In genomic region chr17:58330997-58331814, GRCh38 we compare ENCODE assay signal across 8 cellular contexts. TPM values are rescaled to one million over a fixed set of nuclear protein-coding genes. Genes with fewer than 3 reads are reported as not detected.
DNase-seq lines count a peak whose midpoint lies in the region; ATAC-seq and TF ChIP-seq lines count a peak whose summit lies in the region.

No MANE protein-coding gene starts in this region.

- TF ChIP-seq CTCF in A673 (conservative IDR thresholded peaks at IDR 0.05; ENCODE audit: low read depth, low read length) (no peak), OCI-LY7 (conservative IDR thresholded peaks at IDR 0.05; ENCODE audit: low read length) (no peak), lower leg skin (IDR thresholded peaks at IDR 0.05) (no peak)

- 85 to 87% methylated on average over 22 to 23 of the region's 23 CpGs for WGBS in lower leg skin, 2 donors

- H3K9me3 ChIP-seq in A673 (ENCODE audit: low read depth, low read length, poor library complexity, severe bottlenecking) = no peaks in the 10 kb centered on the region
- no peaks in the 10 kb centered on the region for H3K9me3 ChIP-seq in OCI-LY7 (ENCODE audit: low read length)

- H3K4me2 ChIP-seq in OCI-LY7 (ENCODE audit: low read length) = peak overlapping the region; percentile 92

- no peaks in the 10 kb centered on the region for H3K9me2 ChIP-seq in OCI-LY7 (ENCODE audit: insufficient read depth, low read length)

- POLR2A ChIA-PET in A673 (lab: Charles Lee; ENCODE audit: low non-redundant PET) = no interaction called here
- POLR2A ChIA-PET in OCI-LY7 (lab: Charles Lee) = interaction anchor here (1.4 to 8.0 kb wide), 4 partner anchors 12 to 36 kb away, joined by 4 to 179 read pairs (median 22); partner anchors contain the start of gene SUPT4H1

- no peaks in the 10 kb centered on the region for H3K27me3 ChIP-seq in A673 (replicated peaks; ENCODE audit: insufficient read depth, low read depth, low read length, poor library complexity)

- H3K4me3 ChIP-seq in A673 (ENCODE audit: low read depth, low read length, poor library complexity, severe bottlenecking) (no peak overlapping the region), OCI-LY7 (ENCODE audit: low read depth, low read length, poor library complexity, severe bottlenecking) (peak overlapping the region; percentile 98), lower leg skin (ENCODE audit: low read depth, poor library complexity, severe bottlenecking) (peak overlapping the region; percentile 41)

- H3K4me1 ChIP-seq in A673 (ENCODE audit: insufficient read depth, low read length, poor library complexity, severe bottlenecking) (peaks cover 15% of the 10 kb centered on the region), OCI-LY7 (ENCODE audit: insufficient read depth, low read length, poor library complexity, severe bottlenecking) (peaks cover 67% of the 10 kb centered on the region)

- 0 out of 2 replicates have a peak, but pooled peaks cover 6% of the 10 kb centered on the region for H4K20me1 ChIP-seq in OCI-LY7 (ENCODE audit: insufficient read depth, low read length)

- H2AFZ ChIP-seq in OCI-LY7 (ENCODE audit: low read length) = no peak overlapping the region

- DNase-seq in A673 (ENCODE audit: low spot score) = no peak
- DNase-seq in OCI-LY7 (ENCODE audit: low spot score) = peak; percentile 83
- DNase-seq in activated gamma-delta T cell treated with anti-CD3 and anti-CD28 coated beads, Interleukin-2, amount 50 U/mL, for 16 hours (ENCODE audit: low read depth) = peak; percentile 73
- no peak for DNase-seq in lower leg skin (ENCODE audit: low spot score in 2 of 2)
- DNase-seq in stimulated activated naive CD4-positive, alpha-beta T cell treated with Interleukin-2 at 50 U/mL for 16 hours (lab: John Stamatoyannopoulos, UW) = peak; percentile 73
- no peak for DNase-seq in DMS79 treated with DMSO at 0.1 percent for 48 hours (lab: John Stamatoyannopoulos, UW)
- DNase-seq in COR-L47 (lab: John Stamatoyannopoulos, UW) = no peak

- H3K27ac ChIP-seq in A673 (ENCODE audit: low read depth, low read length, poor library complexity, severe bottlenecking) = peak overlapping the region; percentile 67
- H3K27ac ChIP-seq in OCI-LY7 (ENCODE audit: low read depth, low read length, poor library complexity, severe bottlenecking) = peak overlapping the region; percentile 99

- ATAC-seq in GM18861 (IDR thresholded peaks at IDR 0.05; ENCODE audit: unreplicated experiment) = no peak

- CTCF ChIA-PET in A673 (lab: Charles Lee) (no interaction called here), OCI-LY7 (lab: Charles Lee; ENCODE audit: unreplicated experiment) (interaction anchor here (1.0 to 1.6 kb wide), 2 partner anchors 13 to 87 kb away, joined by 4 to 7 read pairs; no protein-coding TSS in a partner anchor)

- H3K36me3 ChIP-seq in A673 (ENCODE audit: insufficient read depth, low read length, poor library complexity, severe bottlenecking) (no peaks in the 10 kb centered on the region), OCI-LY7 (ENCODE audit: insufficient read depth, low read length) (peaks cover 28% of the 10 kb centered on the region)

- intact Hi-C loops in A673 (cut with micrococcal nuclease; ENCODE audit: unreplicated experiment) (no loop called here), OCI-LY7 (cut with micrococcal nuclease; ENCODE audit: unreplicated experiment) (loop anchor here (5.0 to 10.0 kb wide), 3 partner anchors 706 to 824 kb away; partner anchors contain the start of genes PRR11 and SKA2), lower leg skin (cut with DNase I; ENCODE audit: low total_unique reads) (no loop called here)

- TF ChIP-seq POLR2A in lower leg skin (IDR thresholded peaks at IDR 0.05) = no peak

- H3K79me2 ChIP-seq in OCI-LY7 (ENCODE audit: insufficient read depth, low read depth, low read length) = peaks cover 43% of the 10 kb centered on the region

- BruUV-seq in A673 (replicated peaks; lab: Mats Ljungman, UMichigan) (no TSS peak), OCI-LY7 (replicated peaks; lab: Mats Ljungman, UMichigan) (no TSS peak)

RNA-seq across cellular contexts. Expression of gene TSPOAP1, which starts 2.6 kb away (rescaled TPM):
- total RNA-seq in A673 (2021) = 0.21 and 0.24 TPM in 2 replicates
- 24.0 TPM in 2 replicates for total RNA-seq in OCI-LY7 (2014; rRNA removed; shearing (Covaris generic))
- total RNA-seq in OCI-LY7 (2022) = 50.6 and 54.4 TPM in 2 replicates
- 10 to 100 TPM in 1 of 4 donors, 1 to 10 TPM in 3; 8.2 to 18.3 (median 8.8) TPM for total RNA-seq in lower leg skin

RNA-seq across cellular contexts. Expression of gene SUPT4H1, which starts 20.8 kb away (rescaled TPM):
- 93.1 and 106 TPM in 2 replicates for total RNA-seq in A673 (2021)
- 41.1 and 56.5 TPM in 2 replicates for total RNA-seq in OCI-LY7 (2014; rRNA removed; shearing (Covaris generic))
- total RNA-seq in OCI-LY7 (2022) = 65.5 and 78.4 TPM in 2 replicates
- total RNA-seq in lower leg skin = 10 to 100 TPM; 49.5 to 89.7 (median 57.5) TPM

RNA-seq across cellular contexts. Expression of gene MPO, which starts 50.5 kb away (rescaled TPM):
- total RNA-seq in A673 (2021) = not detected in 2 replicates
- total RNA-seq in OCI-LY7 (2014; rRNA removed; shearing (Covaris generic)) = not detected in 2 replicates
- not detected in 2 replicates for total RNA-seq in OCI-LY7 (2022)
- total RNA-seq in lower leg skin = under 1 TPM in 1 of 4 donors, not detected in 3; 0.10 TPM

Comparison
In these comparisons a context has a peak if more than half of its experiments do, and no peak if none do; other contexts are left out.
1. DNase-seq: peak in OCI-LY7 (single experiment), activated gamma-delta T cell treated with anti-CD3 and anti-CD28 coated beads, Interleukin-2, amount 50 U/mL, for 16 hours (single experiment) and stimulated activated naive CD4-positive, alpha-beta T cell treated with Interleukin-2 at 50 U/mL for 16 hours (single experiment); none in A673 (single experiment), lower leg skin (0 of 2), DMS79 treated with DMSO at 0.1 percent for 48 hours (single experiment) and COR-L47 (single experiment).